In the genomic region with DNA sequence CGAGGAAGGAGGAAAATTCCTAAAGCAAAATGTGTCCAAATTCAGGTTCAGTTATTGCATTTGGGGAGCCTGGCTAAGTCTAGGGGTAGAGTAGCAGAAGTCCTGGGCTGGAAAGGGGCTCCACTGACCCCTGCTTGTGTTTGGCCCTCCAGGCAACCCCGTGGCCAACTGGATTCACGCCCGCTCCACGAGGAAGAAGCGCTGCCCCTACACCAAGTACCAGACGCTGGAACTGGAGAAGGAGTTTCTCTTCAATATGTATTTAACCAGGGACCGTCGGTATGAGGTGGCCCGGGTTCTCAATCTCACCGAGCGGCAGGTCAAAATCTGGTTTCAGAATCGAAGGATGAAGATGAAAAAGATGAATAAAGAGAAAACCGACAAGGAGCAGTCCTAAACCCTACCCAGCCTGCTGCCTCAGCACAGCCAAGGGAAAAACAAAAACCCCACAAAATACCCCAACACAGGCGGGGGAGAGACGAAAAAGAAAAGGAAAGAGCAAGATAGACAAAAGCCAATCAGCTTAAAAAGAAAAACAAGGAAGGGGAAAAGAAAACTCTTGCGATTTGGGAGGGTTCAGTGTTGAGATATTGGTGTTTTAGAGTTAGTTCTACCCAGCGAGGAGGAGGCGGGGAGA, we compare ENCODE assay signal across 1 cellular context.
TF ChIP-seq lines count a peak whose summit lies in the region.

No MANE protein-coding gene starts in this region.

TF ChIP-seq in H1, 55 proteins besides CTCF, POLR2A, EP300 and RAD21:
- peak; percentile 69 for TF ChIP-seq RNF2 (IDR thresholded peaks at IDR 0.05; ENCODE audit: borderline replicate concordance, low read depth, low read length, missing control alignments, poor library complexity, severe bottlenecking)
- peak; percentile 93 for TF ChIP-seq SUZ12 (IDR thresholded peaks at IDR 0.05; ENCODE audit: low read length)
- TF ChIP-seq CBX8 (IDR thresholded peaks at IDR 0.05; ENCODE audit: borderline replicate concordance, low read depth, low read length), result peak; percentile 91
- no peak for TF ChIP-seq SRF (IDR thresholded peaks at IDR 0.05; ENCODE audit: low read depth, low read length)
- TF ChIP-seq GTF2F1 (IDR thresholded peaks at IDR 0.05; ENCODE audit: borderline replicate concordance, low read depth, low read length), result no peak
- no peak for TF ChIP-seq TBP (IDR thresholded peaks at IDR 0.05; ENCODE audit: low read depth, low read length)
- peak; percentile 96 for TF ChIP-seq EZH2 (IDR thresholded peaks at IDR 0.05; ENCODE audit: low read depth, low read length, severe bottlenecking)
TF ChIP-seq in H1: peak in this region for 4.
